ENCODE assay signal across 18 cellular contexts in genomic region chr11:134584706-134585445, GRCh38.
DNase-seq lines count a peak whose midpoint lies in the region; ATAC-seq, FAIRE-seq and TF ChIP-seq lines count a peak whose summit lies in the region.
"Had no signal": no experiment of that assay in that cellular context is flagged by ENCODE, and none has a peak within 500 bp of the region (broad histone marks: within the 10 kb centered on the region; RNA-seq: fewer than 3 reads in every experiment).

No MANE protein-coding gene starts in this region.

- intact Hi-C loops in sciatic nerve (cut with DNase I), result no loop called here

- H3K79me2 ChIP-seq in GM23338 (replicated peaks; ENCODE audit: insufficient read depth) (no peaks in the 10 kb centered on the region), OCI-LY3 (ENCODE audit: low read length) (no peaks in the 10 kb centered on the region)

- DNase-seq in GM23338 (ENCODE audit: low spot score) (no peak), immature natural killer cell (no peak), sciatic nerve (ENCODE audit: low spot score) (no peak), urothelium cell line (ENCODE audit: low spot score) (no peak)
- DNase-seq in activated naive CD8-positive, alpha-beta T cell treated with anti-CD3 and anti-CD28 coated beads, Interleukin-2, amount 50 U/mL, for 24 hours, result no peak
- DNase-seq: CD4-positive, alpha-beta T cell; endodermal cell; GOT3; KG1; NCI-H187; NCI-H524; stimulated activated naive CD4-positive, alpha-beta T cell treated with Interleukin-2 at 50 U/mL for 16 hours had no signal

- H2AFZ ChIP-seq in GM23338 (0 out of 2 replicates have a peak overlapping the region, but pooled peaks have one; percentile 8), OCI-LY3 (ENCODE audit: low read depth, low read length) (no peak overlapping the region)

- H3K27ac ChIP-seq in GM23338 (ENCODE audit: low read depth) (no peak overlapping the region), OCI-LY3 (ENCODE audit: low read length) (no peak overlapping the region)
- H3K27ac ChIP-seq: gastrocnemius medialis had no signal

- H3K36me3 Mint-ChIP-seq in GM23338 (ENCODE audit: low read depth) (no peaks in the 10 kb centered on the region), immature natural killer cell (no peaks in the 10 kb centered on the region)
- no peaks in the 10 kb centered on the region for H3K36me3 Mint-ChIP-seq in activated naive CD8-positive, alpha-beta T cell treated with anti-CD3 and anti-CD28 coated beads, Interleukin-2, amount 50 U/mL, for 24 hours (ENCODE audit: low read depth)
- H3K36me3 Mint-ChIP-seq: activated naive CD4-positive, alpha-beta T cell treated with anti-CD3 and anti-CD28 coated beads, Interleukin-2, amount 50 U/mL, for 24 hours had no signal

- H4K20me1 ChIP-seq in GM23338 (replicated peaks; ENCODE audit: insufficient read depth), result no peaks in the 10 kb centered on the region
- 0 out of 2 replicates have a peak, but pooled peaks cover 4% of the 10 kb centered on the region for H4K20me1 ChIP-seq in OCI-LY3 (ENCODE audit: insufficient read depth, low read length)

- H3K4me1 ChIP-seq in GM23338 (ENCODE audit: insufficient read depth) (no peaks in the 10 kb centered on the region), OCI-LY3 (ENCODE audit: low read length) (peaks cover 60% of the 10 kb centered on the region)
- H3K4me1 ChIP-seq: gastrocnemius medialis had no signal

- H3K27ac Mint-ChIP-seq in GM23338, result no peak overlapping the region
- H3K27ac Mint-ChIP-seq in immature natural killer cell, result peak overlapping the region in 4 of 6 donors; percentile 40 to 96 (median 68)
- no peak overlapping the region for H3K27ac Mint-ChIP-seq in activated naive CD8-positive, alpha-beta T cell treated with anti-CD3 and anti-CD28 coated beads, Interleukin-2, amount 50 U/mL, for 24 hours
- H3K27ac Mint-ChIP-seq: activated naive CD4-positive, alpha-beta T cell treated with anti-CD3 and anti-CD28 coated beads, Interleukin-2, amount 50 U/mL, for 24 hours; CD4-positive, alpha-beta T cell; endodermal cell had no signal

- H3K27me3 ChIP-seq in GM23338 (ENCODE audit: insufficient read depth) (no peaks in the 10 kb centered on the region), OCI-LY3 (ENCODE audit: low read depth, low read length) (peaks cover 46% of the 10 kb centered on the region)

- H3K9me2 ChIP-seq in GM23338 (ENCODE audit: insufficient read depth), result no peaks in the 10 kb centered on the region

- H3K36me3 ChIP-seq in GM23338 (ENCODE audit: insufficient read depth), result no peaks in the 10 kb centered on the region
- no peaks in the 10 kb centered on the region for H3K36me3 ChIP-seq in OCI-LY3 (replicated peaks; ENCODE audit: low read depth, low read length)
- H3K36me3 ChIP-seq: gastrocnemius medialis had no signal

- H3K4me3 ChIP-seq in GM23338, result no peak overlapping the region
- peak overlapping the region; percentile 43 for H3K4me3 ChIP-seq in OCI-LY3 (ENCODE audit: low read length)
- H3K4me3 ChIP-seq: gastrocnemius medialis had no signal

- ATAC-seq in GM23338, result peak; percentile 53
- peak; percentile 75 for ATAC-seq in sciatic nerve
- no peak for ATAC-seq in GM18498 (IDR thresholded peaks at IDR 0.05; ENCODE audit: unreplicated experiment)
- ATAC-seq in activated naive CD8-positive, alpha-beta T cell treated with anti-CD3 and anti-CD28 coated beads, Interleukin-2, amount 50 U/mL, for 24 hours, result no peak
- ATAC-seq: gastrocnemius medialis had no signal

- peaks cover 8% of the 10 kb centered on the region; the same call in 1 of the 2 replicates for H3K9me3 ChIP-seq in OCI-LY3 (ENCODE audit: insufficient read depth, low read length)
- H3K9me3 ChIP-seq: gastrocnemius medialis had no signal

- H3K9me3 Mint-ChIP-seq in GM23338, result no peaks in the 10 kb centered on the region
- H3K9me3 Mint-ChIP-seq in immature natural killer cell, result no peaks in the 10 kb centered on the region
- H3K9me3 Mint-ChIP-seq in activated naive CD8-positive, alpha-beta T cell treated with anti-CD3 and anti-CD28 coated beads, Interleukin-2, amount 50 U/mL, for 24 hours, result no peaks in the 10 kb centered on the region
- H3K9me3 Mint-ChIP-seq: activated naive CD4-positive, alpha-beta T cell treated with anti-CD3 and anti-CD28 coated beads, Interleukin-2, amount 50 U/mL, for 24 hours; CD4-positive, alpha-beta T cell; endodermal cell had no signal

- H3K4me1 Mint-ChIP-seq in GM23338 (peaks cover 11% of the 10 kb centered on the region; the same call in 2 of the 3 replicates), immature natural killer cell (peaks cover 47 to 57% of the 10 kb centered on the region in 2 donors)
- H3K4me1 Mint-ChIP-seq in activated naive CD8-positive, alpha-beta T cell treated with anti-CD3 and anti-CD28 coated beads, Interleukin-2, amount 50 U/mL, for 24 hours, result peaks cover 14% of the 10 kb centered on the region
- H3K4me1 Mint-ChIP-seq: endodermal cell had no signal

- no peak overlapping the region for H3K4me2 ChIP-seq in GM23338
- peak overlapping the region; percentile 67 for H3K4me2 ChIP-seq in OCI-LY3 (ENCODE audit: low read length)

- H3K4me3 Mint-ChIP-seq in GM23338 (no peak overlapping the region), immature natural killer cell (peak overlapping the region; percentile 51 to 90 (median 88))
- H3K4me3 Mint-ChIP-seq in activated naive CD8-positive, alpha-beta T cell treated with anti-CD3 and anti-CD28 coated beads, Interleukin-2, amount 50 U/mL, for 24 hours, result no peak overlapping the region
- H3K4me3 Mint-ChIP-seq: activated naive CD4-positive, alpha-beta T cell treated with anti-CD3 and anti-CD28 coated beads, Interleukin-2, amount 50 U/mL, for 24 hours; CD4-positive, alpha-beta T cell; endodermal cell had no signal

- no peak for TF ChIP-seq CTCF in GM23338 (conservative IDR thresholded peaks at IDR 0.05; ENCODE audit: low read depth in 2 of 2)
- TF ChIP-seq CTCF in OCI-LY3 (IDR thresholded peaks at IDR 0.05; ENCODE audit: low read depth, low read length), result no peak

- no peak overlapping the region for H3K9ac ChIP-seq in OCI-LY3 (ENCODE audit: low read length)

- H3K27me3 Mint-ChIP-seq in GM23338 (ENCODE audit: insufficient read depth, low read depth, poor library complexity), result peaks cover 9% of the 10 kb centered on the region
- peaks cover 3 to 27% (median 12%) of the 10 kb centered on the region in 3 donors for H3K27me3 Mint-ChIP-seq in immature natural killer cell (ENCODE audit: low read depth in 3 of 3)
- peaks cover 21% of the 10 kb centered on the region for H3K27me3 Mint-ChIP-seq in activated naive CD8-positive, alpha-beta T cell treated with anti-CD3 and anti-CD28 coated beads, Interleukin-2, amount 50 U/mL, for 24 hours

- no peak for FAIRE-seq in urothelium cell line (lab: Jason Lieb, UNC)
- FAIRE-seq: GM18507, RCC 7860 had no signal

- H3F3A ChIP-seq in GM23338 (replicated peaks; ENCODE audit: low read depth), result no peaks in the 10 kb centered on the region

TF ChIP-seq in GM23338, 12 proteins besides CTCF, POLR2A, EP300 and RAD21 (continues in another document):
- no peak for TF ChIP-seq POLR2AphosphoS5 (IDR thresholded peaks at IDR 0.05; ENCODE audit: low read depth)
- TF ChIP-seq REST (IDR thresholded peaks at IDR 0.05; ENCODE audit: unreplicated experiment), result no peak
- TF ChIP-seq CREB1 (CRISPR knock-in tag; IDR thresholded peaks at IDR 0.05; ENCODE audit: low read depth), result no peak
- no peak for TF ChIP-seq JUNB (IDR thresholded peaks at IDR 0.05; ENCODE audit: unreplicated experiment)
- TF ChIP-seq STAT1 (IDR thresholded peaks at IDR 0.05; ENCODE audit: unreplicated experiment), result no peak
- TF ChIP-seq ZNF331 (CRISPR knock-in tag; IDR thresholded peaks at IDR 0.05; ENCODE audit: low read depth), result no peak
- no peak for TF ChIP-seq ETS1 (IDR thresholded peaks at IDR 0.05)
- TF ChIP-seq EZH2phosphoT487 (IDR thresholded peaks at IDR 0.05; ENCODE audit: unreplicated experiment), result no peak

Comparison
In these comparisons a context has a peak if more than half of its experiments do, and no peak if none do; other contexts are left out.
1. ATAC-seq: peak in GM23338 (single experiment) and sciatic nerve (single experiment); none in GM18498 (single experiment) and activated naive CD8-positive, alpha-beta T cell treated with anti-CD3 and anti-CD28 coated beads, Interleukin-2, amount 50 U/mL, for 24 hours (single experiment).
2. H3K27ac Mint-ChIP-seq: peak in immature natural killer cell (4 of 6); none in GM23338 (single experiment) and activated naive CD8-positive, alpha-beta T cell treated with anti-CD3 and anti-CD28 coated beads, Interleukin-2, amount 50 U/mL, for 24 hours (single experiment).
3. H3K4me3 Mint-ChIP-seq: peak in immature natural killer cell (5 of 5); none in GM23338 (single experiment) and activated naive CD8-positive, alpha-beta T cell treated with anti-CD3 and anti-CD28 coated beads, Interleukin-2, amount 50 U/mL, for 24 hours (single experiment).